21 cellular contexts compared by ENCODE assay signal in genomic region chr6:167467793-167468431, GRCh38.
DNase-seq lines count a peak whose midpoint lies in the region; FAIRE-seq and TF ChIP-seq lines count a peak whose summit lies in the region.
"Had no signal": no experiment of that assay in that cellular context is flagged by ENCODE, and none has a peak within 500 bp of the region (broad histone marks: within the 10 kb centered on the region; RNA-seq: fewer than 3 reads in every experiment).

No MANE protein-coding gene starts in this region.

- intact Hi-C loops in left ventricle myocardium inferior (cut with micrococcal nuclease) = no loop called here

- no peak for FAIRE-seq in H1 (lab: Jason Lieb, UNC)
- FAIRE-seq: GM12891, GM19239, H54 had no signal

- peak overlapping the region; percentile 1; the same call in 1 of the 2 replicates for H2BK12ac ChIP-seq in H1 (ENCODE audit: low read depth, low read length)

- H3K36me3 ChIP-seq in right atrium auricular region (no peaks in the 10 kb centered on the region), left ventricle myocardium inferior (no peaks in the 10 kb centered on the region), H1 (ENCODE audit: control insufficient read depth in 2 of 4, insufficient read depth in 4 of 4, low read length in 3 of 4) (no peaks in the 10 kb centered on the region)

- H3K4me3 ChIP-seq in right atrium auricular region (no peak overlapping the region), left ventricle myocardium inferior (no peak overlapping the region), H1 (ENCODE audit: extremely low read depth in 1 of 4, insufficient read depth in 2 of 4, low read depth in 3 of 4, low read length in 4 of 4) (no peak overlapping the region)

- CTCF ChIA-PET in H1 (lab: Charles Lee; ENCODE audit: partially characterized antibody) = interaction anchor here (0.9 kb wide), 1 partner anchor 11 kb away, joined by 3 read pairs; no protein-coding TSS in a partner anchor

- H3K4me2 ChIP-seq in H1 (ENCODE audit: insufficient read depth in 1 of 2, low read depth in 2 of 2, low read length in 2 of 2) = no peak overlapping the region

- no peak overlapping the region for H3K23ac ChIP-seq in H1 (ENCODE audit: insufficient read length)

- H2BK20ac ChIP-seq in H1 (ENCODE audit: low read length) = 0 out of 2 replicates have a peak overlapping the region, but pooled peaks have one; percentile 17

- H3K56ac ChIP-seq in H1 (replicated peaks; ENCODE audit: insufficient read length, low read depth, low read length) = no peak overlapping the region

- H3K27me3 Mint-ChIP-seq in osteocyte (ENCODE audit: unreplicated experiment) = peaks cover 16% of the 10 kb centered on the region
- H3K27me3 Mint-ChIP-seq: CD4-positive, CD25-positive, alpha-beta regulatory T cell; CD8-positive, alpha-beta memory T cell had no signal

- H3K18ac ChIP-seq in H1 (ENCODE audit: extremely low read depth, low read length) = no peak overlapping the region

- H3K9me3 ChIP-seq in right atrium auricular region (no peaks in the 10 kb centered on the region), left ventricle myocardium inferior (replicated peaks) (no peaks in the 10 kb centered on the region), H1 (ENCODE audit: insufficient read depth in 2 of 2, low read depth in 1 of 2, low read length in 1 of 2) (no peaks in the 10 kb centered on the region)

- peaks cover 3% of the 10 kb centered on the region for H3K4me1 Mint-ChIP-seq in osteocyte (ENCODE audit: unreplicated experiment)
- H3K4me1 Mint-ChIP-seq: B cell; CD4-positive, CD25-positive, alpha-beta regulatory T cell had no signal

- H3K9me3 Mint-ChIP-seq in osteocyte (ENCODE audit: unreplicated experiment) = no peaks in the 10 kb centered on the region
- H3K9me3 Mint-ChIP-seq: CD4-positive, CD25-positive, alpha-beta regulatory T cell; CD8-positive, alpha-beta memory T cell had no signal

- no peak overlapping the region for H2BK120ac ChIP-seq in H1 (replicated peaks; ENCODE audit: low read depth, low read length)

- H3K4me1 ChIP-seq in right atrium auricular region = peaks cover 0 to 11% of the 10 kb centered on the region in 2 donors
- H3K4me1 ChIP-seq in left ventricle myocardium inferior = peaks cover 11% of the 10 kb centered on the region
- peaks cover 1 to 8% (median 3%) of the 10 kb centered on the region in 4 experiments; a peak in 3 of 7 replicates for H3K4me1 ChIP-seq in H1 (replicated peaks in 1 of 4; ENCODE audit: control insufficient read depth in 3 of 4, insufficient read depth in 4 of 4, low read length in 3 of 4)

- no peak overlapping the region for H3K4ac ChIP-seq in H1 (replicated peaks; ENCODE audit: insufficient read length, low read depth, low read length)

- H3K36me3 Mint-ChIP-seq in osteocyte (ENCODE audit: unreplicated experiment) = no peaks in the 10 kb centered on the region
- H3K36me3 Mint-ChIP-seq: CD4-positive, CD25-positive, alpha-beta regulatory T cell; CD8-positive, alpha-beta memory T cell had no signal

- H4K8ac ChIP-seq in H1 (ENCODE audit: extremely low read depth, insufficient read depth, low read length) = no peak overlapping the region

- 0 out of 2 replicates have a peak overlapping the region, but pooled peaks have one; percentile 21 for H2BK15ac ChIP-seq in H1 (ENCODE audit: low read length)

- no peak overlapping the region for H3K27ac Mint-ChIP-seq in osteocyte (ENCODE audit: unreplicated experiment)
- H3K27ac Mint-ChIP-seq: B cell; CD4-positive, CD25-positive, alpha-beta regulatory T cell; CD8-positive, alpha-beta memory T cell had no signal

- no peaks in the 10 kb centered on the region for H3K79me1 ChIP-seq in H1 (ENCODE audit: low read depth, low read length)

- TF ChIP-seq CTCF in right atrium auricular region (IDR thresholded peaks at IDR 0.05) (no peak), left ventricle myocardium inferior (IDR thresholded peaks at IDR 0.05; ENCODE audit: borderline replicate concordance) (no peak), H1 (IDR thresholded peaks at IDR 0.05; ENCODE audit: control extremely low read depth in 1 of 3, insufficient read depth in 1 of 3, low read depth in 1 of 3, low read length in 3 of 3) (no peak), osteocyte (IDR thresholded peaks at IDR 0.05) (no peak)

- no peak for TF ChIP-seq RAD21 in H1 (IDR thresholded peaks at IDR 0.05 in 1 of 2, conservative IDR thresholded peaks at IDR 0.05 in 1 of 2; ENCODE audit: low read depth in 2 of 2, low read length in 2 of 2)

- H2AK5ac ChIP-seq in H1 (ENCODE audit: low read depth, low read length) = 0 out of 2 replicates have a peak overlapping the region, but pooled peaks have one; percentile 60

- no peak overlapping the region for H3K14ac ChIP-seq in H1 (ENCODE audit: insufficient read length)

- no peak overlapping the region for H3K9ac ChIP-seq in H1 (replicated peaks in 1 of 4; ENCODE audit: extremely low read depth in 1 of 4, low read depth in 3 of 4, low read length in 3 of 4)

- H2AFZ ChIP-seq in H1 (ENCODE audit: low read length) = no peak overlapping the region

- H3K27me3 ChIP-seq in right atrium auricular region (no peaks in the 10 kb centered on the region), left ventricle myocardium inferior (ENCODE audit: low read depth) (no peaks in the 10 kb centered on the region), H1 (replicated peaks in 1 of 4; ENCODE audit: control insufficient read depth in 3 of 4, extremely low read depth in 1 of 4, insufficient read depth in 3 of 4, low read length in 3 of 4) (no peaks in the 10 kb centered on the region; a peak in 1 of 7 replicates)

- H4K5ac ChIP-seq in H1 (ENCODE audit: insufficient read length, low read depth, low read length) = no peak overlapping the region

- no peaks in the 10 kb centered on the region for H4K20me1 ChIP-seq in H1 (replicated peaks in 1 of 2; ENCODE audit: control insufficient read depth in 1 of 2, insufficient read depth in 2 of 2, low read length in 2 of 2)

- no peak overlapping the region for H3K27ac ChIP-seq in right atrium auricular region
- H3K27ac ChIP-seq in left ventricle myocardium inferior (replicated peaks) = no peak overlapping the region
- no peak overlapping the region for H3K27ac ChIP-seq in H1 (ENCODE audit: low read depth, low read length)
- H3K27ac ChIP-seq: HL-60 had no signal

- WGBS in H1 (ENCODE audit: extremely low coverage in 1 of 2, insufficient coverage in 1 of 2, insufficient read length in 1 of 2, insufficient replicate concordance in 2 of 2, low coverage in 1 of 2, low lambda C conversion rate in 2 of 2, missing lambda C conversion rate in 1 of 2), 2 experiments = 89% methylated on average over 39 of the region's 39 CpGs; no CpG with 5 or more reads in 1 of the 2 experiments

- no peak for TF ChIP-seq EP300 in H1 (IDR thresholded peaks at IDR 0.05; ENCODE audit: borderline replicate concordance in 1 of 2, low read depth in 2 of 2, low read length in 2 of 2)

- no peak overlapping the region for H3K4me3 Mint-ChIP-seq in osteocyte (ENCODE audit: unreplicated experiment)
- H3K4me3 Mint-ChIP-seq: B cell; CD4-positive, CD25-positive, alpha-beta regulatory T cell; CD8-positive, alpha-beta memory T cell had no signal

- peak overlapping the region; percentile 4 for H4K91ac ChIP-seq in H1 (replicated peaks; ENCODE audit: insufficient read length, low read length)

- no peak overlapping the region for H2BK5ac ChIP-seq in H1 (ENCODE audit: low read depth, low read length)

- H3K23me2 ChIP-seq in H1 (ENCODE audit: low read depth, low read length) = no peaks in the 10 kb centered on the region

- peak; percentile 21 for DNase-seq in right atrium auricular region (ENCODE audit: low spot score)
- no peak for DNase-seq in left ventricle myocardium inferior
- DNase-seq in H1 (ENCODE audit: low read depth in 1 of 2, low spot score in 2 of 2) = no peak
- peak; percentile 63 for DNase-seq in osteocyte (ENCODE audit: extremely low spot score, unreplicated experiment)
- no peak for DNase-seq in H4 (ENCODE audit: low spot score)
- DNase-seq in stimulated activated CD4-positive, alpha-beta T cell treated with anti-CD3 and anti-CD28 coated beads, Interleukin-4, amount 100 ng/mL, for 24 hours = no peak
- no peak for DNase-seq in central memory CD4-positive, alpha-beta T cell
- DNase-seq: C1 segment of cervical spinal cord; CD4-positive, CD25-positive, alpha-beta regulatory T cell; CD8-positive, alpha-beta memory T cell; COR-L47; DMS 273 treated with DMSO at 0.1 percent for 48 hours; DMS53; DND-41; EL; HCEC 1CT had no signal

- POLR2A ChIA-PET in H1 (lab: Charles Lee; ENCODE audit: partially characterized antibody) = no interaction called here

- no peaks in the 10 kb centered on the region for H3K79me2 ChIP-seq in H1 (ENCODE audit: control insufficient read depth in 1 of 2, insufficient read depth in 2 of 2, low read length in 2 of 2)

- TF ChIP-seq POLR2A in H1 (IDR thresholded peaks at IDR 0.05; ENCODE audit: control extremely low read depth in 1 of 2, low read depth in 2 of 2, low read length in 2 of 2) = no peak

TF ChIP-seq in H1, 55 proteins besides CTCF, POLR2A, EP300 and RAD21 (continues in another document):
- no peak for TF ChIP-seq ATF2 (IDR thresholded peaks at IDR 0.05; ENCODE audit: low read length)
- TF ChIP-seq GTF2F1 (IDR thresholded peaks at IDR 0.05; ENCODE audit: borderline replicate concordance, low read depth, low read length) = no peak
- no peak for TF ChIP-seq POU5F1 (IDR thresholded peaks at IDR 0.05; ENCODE audit: low read depth, low read length)
- no peak for TF ChIP-seq PHF8 (conservative IDR thresholded peaks at IDR 0.05; ENCODE audit: low read depth, low read length)
- no peak for TF ChIP-seq EGR1 (IDR thresholded peaks at IDR 0.05; ENCODE audit: borderline replicate concordance, low read depth, low read length)
- no peak for TF ChIP-seq ZNF274 (IDR thresholded peaks at IDR 0.05; ENCODE audit: borderline replicate concordance, extremely low read depth, low read length)
- TF ChIP-seq RXRA (IDR thresholded peaks at IDR 0.05; ENCODE audit: insufficient read depth, low read depth, low read length) = no peak
- no peak for TF ChIP-seq RNF2 (IDR thresholded peaks at IDR 0.05; ENCODE audit: borderline replicate concordance, low read depth, low read length, missing control alignments, poor library complexity, severe bottlenecking)
- no peak for TF ChIP-seq TAF1 (IDR thresholded peaks at IDR 0.05; ENCODE audit: low read depth, low read length)
- no peak for TF ChIP-seq CHD2 (IDR thresholded peaks at IDR 0.05; ENCODE audit: low read length)
- TF ChIP-seq ASH2L (IDR thresholded peaks at IDR 0.05; ENCODE audit: low read length) = no peak

Comparison
In these comparisons a context has a peak if more than half of its experiments do, and no peak if none do; other contexts are left out.
1. DNase-seq: peak in right atrium auricular region (single experiment) and osteocyte (single experiment); none in left ventricle myocardium inferior (single experiment), H1 (0 of 2), H4 (single experiment), stimulated activated CD4-positive, alpha-beta T cell treated with anti-CD3 and anti-CD28 coated beads, Interleukin-4, amount 100 ng/mL, for 24 hours (single experiment) and central memory CD4-positive, alpha-beta T cell (single experiment).